In the genomic region with DNA sequence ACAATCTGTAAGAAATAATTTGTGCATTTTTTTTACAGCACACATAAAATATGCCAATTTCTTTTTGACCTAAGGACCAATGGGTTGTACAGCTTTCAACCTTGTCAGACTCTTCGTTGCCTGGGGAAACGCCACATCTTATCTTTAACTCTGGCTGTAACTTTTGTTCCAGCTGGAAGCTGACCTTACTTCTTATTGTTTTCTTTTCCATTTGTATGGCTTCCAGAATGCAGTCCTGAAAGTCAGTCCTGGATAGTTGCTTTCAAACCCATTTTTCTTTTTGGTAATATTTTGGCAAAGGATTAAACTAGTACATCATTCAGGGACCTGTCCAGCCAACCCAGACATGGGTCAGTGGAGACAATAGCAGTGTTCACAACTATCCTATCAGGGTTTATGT, we compare ENCODE assay signal across 27 cellular contexts.
"Had no signal": no experiment of that assay in that cellular context is flagged by ENCODE, and none has a peak within 500 bp of the region (broad histone marks: within the 10 kb centered on the region; RNA-seq: fewer than 3 reads in every experiment).

No MANE protein-coding gene starts in this region.

- H3K36me3 ChIP-seq: Peyer's patch, SJSA1 had no signal

- H3K9me3 ChIP-seq: Peyer's patch, SJSA1, SK-N-SH had no signal

- H3K27me3 ChIP-seq: Peyer's patch, SJSA1 had no signal

- DNase-seq: activated CD4-positive, alpha-beta T cell treated with anti-CD3 and anti-CD28 coated beads for 36 hours; activated CD4-positive, alpha-beta T cell treated with anti-CD3 and anti-CD28 coated beads, Interleukin-2, amount 10 ng/mL, durations not matched to agents 7 days and 5 days; activated CD4-positive, alpha-beta T cell treated with anti-CD3 and anti-CD28 coated beads, Interleukin-2, amount 50 U/mL, for 48 hours; activated CD8-positive, alpha-beta T cell treated with anti-CD3 and anti-CD28 coated beads, Interleukin-2, amount 10 ng/mL, durations not matched to agents 7 days and 5 days; activated naive CD4-positive, alpha-beta T cell treated with anti-CD3 and anti-CD28 coated beads, Interleukin-2, amount 10 ng/mL, durations not matched to agents 7 days and 5 days; activated naive CD8-positive, alpha-beta T cell treated with anti-CD3 and anti-CD28 coated beads, Interleukin-2, amount 50 U/mL, for 24 hours; activated T-cell treated with anti-CD3 and anti-CD28 coated beads, Interleukin-2, amount 50 U/mL, for 4 hours; anterior cingulate cortex; caudate nucleus; MM.1S; MV-4-11; NCI-H1092; NCI-H1417; NCI-H187 treated with DMSO at 0.1 percent for 48 hours; NCI-H2081 treated with DMSO at 0.1 percent for 48 hours; NCI-H226; NCI-H446 treated with DMSO at 0.1 percent for 48 hours; NCI-H526; NCI-H748 treated with DMSO at 0.1 percent for 48 hours; NK-92 treated with Interleukin-12 subunit alpha and Interleukin-12 subunit beta, amount 100 ng/mL, for 24 hours; PC-3; Peyer's patch; RPMI8226; SHP77 treated with DMSO at 0.1 percent for 48 hours; SK-N-SH had no signal

- ATAC-seq: activated CD4-positive, alpha-beta T cell treated with anti-CD3 and anti-CD28 coated beads for 36 hours; activated CD4-positive, CD25-positive, alpha-beta regulatory T cell treated with anti-CD3 and anti-CD28 coated beads, Interleukin-2, amount 50 U/mL, for 24 hours; activated CD8-positive, alpha-beta T cell treated with anti-CD3 and anti-CD28 coated beads, Interleukin-2, amount 10 ng/mL, durations not matched to agents 7 days and 5 days; activated naive CD8-positive, alpha-beta T cell treated with anti-CD3 and anti-CD28 coated beads, Interleukin-2, amount 50 U/mL, for 24 hours; activated T-cell treated with anti-CD3 and anti-CD28 coated beads, Interleukin-2, amount 50 U/mL, for 4 hours; PC-3 had no signal

- H3K4me3 ChIP-seq: Peyer's patch, SJSA1 had no signal

- H3K4me1 ChIP-seq: Peyer's patch, SJSA1 had no signal
